In the genomic region with DNA sequence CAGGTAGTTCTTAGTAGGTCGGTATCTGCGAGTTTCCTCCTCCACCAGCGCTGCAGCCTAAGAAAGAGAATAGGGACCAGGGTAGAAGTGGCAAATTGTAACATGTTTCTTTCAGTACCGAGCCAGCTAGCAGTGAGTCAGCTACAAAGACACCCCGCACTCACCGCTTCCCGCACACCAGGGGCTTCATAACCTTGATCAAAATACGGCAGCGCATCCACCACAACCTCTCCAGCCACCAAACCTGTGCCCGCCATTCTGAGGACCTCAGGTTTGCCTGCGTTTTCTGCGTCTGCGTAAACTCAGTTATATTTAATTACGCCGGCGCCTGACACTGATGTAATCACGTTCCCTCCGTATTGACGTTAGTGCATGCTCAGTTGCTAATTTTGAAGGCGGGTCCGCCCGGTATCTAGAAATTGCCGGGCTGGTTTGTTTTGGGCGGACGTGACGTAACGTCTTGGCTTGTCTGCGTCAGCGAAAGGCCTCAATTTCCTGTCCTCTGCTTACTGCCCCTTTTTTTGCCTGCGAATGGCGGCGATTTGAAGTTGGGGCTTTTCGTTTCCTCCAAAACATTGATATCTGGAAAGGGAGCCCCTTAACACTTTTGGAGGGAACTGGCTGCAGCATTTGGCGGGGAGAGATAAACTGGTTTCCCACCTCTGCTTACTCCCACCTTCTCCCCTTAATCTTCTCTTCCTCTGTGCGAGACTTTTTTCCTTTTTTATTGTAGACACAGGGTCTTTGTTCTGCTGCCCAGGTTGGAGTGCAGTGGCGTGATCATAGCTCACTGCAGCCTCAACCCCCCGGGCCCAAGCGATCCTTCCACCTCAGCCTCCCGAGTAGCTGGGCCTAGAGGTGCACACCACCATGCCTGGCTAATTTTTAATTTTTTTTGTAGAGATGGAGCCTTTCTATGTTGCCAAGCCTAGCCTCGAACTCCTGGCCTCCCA, we compare ENCODE assay signal across 8 cellular contexts. TPM values are rescaled to one million over a fixed set of nuclear protein-coding genes. Genes with fewer than 3 reads are reported as not detected.
A peak's percentile ranks its signal among the peaks of the same experiment; 100 is the strongest.
DNase-seq lines count a peak whose midpoint lies in the region; ATAC-seq, FAIRE-seq and TF ChIP-seq lines count a peak whose summit lies in the region.

A gene (minus strand): TSS at position 281 of the 953 bp plus-strand sequence. CDS start 24 bp downstream, at position 257.

- H3K27ac ChIP-seq in pancreas (peak within 1 kb of the TSS; percentile 54 to 88 (median 72)), tibial artery (peak within 1 kb of the TSS; percentile 87 to 89)

- no peak for TF ChIP-seq CTCF in GM12865 (IDR thresholded peaks at IDR 0.05; ENCODE audit: insufficient read depth, low read depth, low read length, missing control alignments)
- TF ChIP-seq CTCF in pancreas (IDR thresholded peaks at IDR 0.05): no peak
- TF ChIP-seq CTCF in tibial artery (IDR thresholded peaks at IDR 0.05): no peak

- peaks cover 34% of the 10 kb centered on the region for H3K4me1 Mint-ChIP-seq in activated naive CD8-positive, alpha-beta T cell treated with anti-CD3 and anti-CD28 coated beads, Interleukin-2, amount 50 U/mL, for 24 hours

- 5 to 7% methylated on average over 40 of the region's 40 CpGs for WGBS in pancreas, 2 donors

- H3K27me3 ChIP-seq in pancreas (no peaks in the 10 kb centered on the region), tibial artery (no peaks in the 10 kb centered on the region)

- FAIRE-seq in pancreas (lab: Jason Lieb, UNC): peak; percentile 98

- no peaks in the 10 kb centered on the region for H3K9me3 ChIP-seq in pancreas
- H3K9me3 ChIP-seq in tibial artery: no peaks in the 10 kb centered on the region

- peak; percentile 99 for ATAC-seq in HG02763 (IDR thresholded peaks at IDR 0.05; ENCODE audit: unreplicated experiment)
- ATAC-seq in activated naive CD8-positive, alpha-beta T cell treated with anti-CD3 and anti-CD28 coated beads, Interleukin-2, amount 50 U/mL, for 24 hours: peak; percentile 99
- ATAC-seq in Right ventricle myocardium superior (ENCODE audit: poor library complexity): peak; percentile 99
- peak; percentile 98 to 100 (median 98) for ATAC-seq in pancreas

- peaks cover 18% of the 10 kb centered on the region for H3K36me3 Mint-ChIP-seq in activated naive CD8-positive, alpha-beta T cell treated with anti-CD3 and anti-CD28 coated beads, Interleukin-2, amount 50 U/mL, for 24 hours (ENCODE audit: low read depth)

- DNase-seq in GM12865 (ENCODE audit: low read depth): peak; percentile 98
- peak; percentile 91 for DNase-seq in NCI-H1417 treated with DMSO at 0.1 percent for 48 hours (lab: John Stamatoyannopoulos, UW)
- DNase-seq in SW480 (ENCODE audit: low spot score): peak; percentile 97
- DNase-seq in activated naive CD8-positive, alpha-beta T cell treated with anti-CD3 and anti-CD28 coated beads, Interleukin-2, amount 50 U/mL, for 24 hours: peak; percentile 93
- peak; percentile 98 for DNase-seq in Right ventricle myocardium superior
- DNase-seq in pancreas: peak; percentile 88 to 98 (median 96)
- peak; percentile 98 to 99 for DNase-seq in tibial artery

- peak within 1 kb of the TSS; percentile 99 for H3K4me3 Mint-ChIP-seq in activated naive CD8-positive, alpha-beta T cell treated with anti-CD3 and anti-CD28 coated beads, Interleukin-2, amount 50 U/mL, for 24 hours

- H3K9me3 Mint-ChIP-seq in activated naive CD8-positive, alpha-beta T cell treated with anti-CD3 and anti-CD28 coated beads, Interleukin-2, amount 50 U/mL, for 24 hours: no peaks in the 10 kb centered on the region

- H3K27ac Mint-ChIP-seq in activated naive CD8-positive, alpha-beta T cell treated with anti-CD3 and anti-CD28 coated beads, Interleukin-2, amount 50 U/mL, for 24 hours: peak within 1 kb of the TSS; percentile 95

- peaks cover 0 to 5% (median 0%) of the 10 kb centered on the region in 3 donors for H3K36me3 ChIP-seq in pancreas
- H3K36me3 ChIP-seq in tibial artery: peaks cover 16 to 18% (median 17%) of the 10 kb centered on the region in 3 donors

- peaks cover 2% of the 10 kb centered on the region for H3K27me3 Mint-ChIP-seq in activated naive CD8-positive, alpha-beta T cell treated with anti-CD3 and anti-CD28 coated beads, Interleukin-2, amount 50 U/mL, for 24 hours

- H3K4me1 ChIP-seq in pancreas (peaks cover 0 to 19% (median 17%) of the 10 kb centered on the region in 3 donors), tibial artery (peaks cover 0 to 36% (median 23%) of the 10 kb centered on the region in 4 donors)

- intact Hi-C loops in Right ventricle myocardium superior (cut with DNase I): no loop called here
- intact Hi-C loops in pancreas (cut with DNase I): no loop called here
- intact Hi-C loops in tibial artery (cut with DNase I; ENCODE audit: low total_unique reads): loop anchor here (2.0 kb wide), 1 partner anchor 71 kb away; a partner anchor contains a TSS

- H3K4me3 ChIP-seq in GM12865 (ENCODE audit: low read depth, low read length) (peak within 1 kb of the TSS; percentile 78), pancreas (peak within 1 kb of the TSS; percentile 18 to 73 (median 57)), tibial artery (peak within 1 kb of the TSS; percentile 65 to 78)

RNA-seq across cellular contexts. Expression of the gene that starts here (rescaled TPM):
- 27.9 TPM for total RNA-seq in Right ventricle myocardium superior
- 10 to 100 TPM; 11.7 to 17.5 (median 13.3) TPM for total RNA-seq in pancreas
- 10 to 100 TPM in 1 of 2 donors, 1 to 10 TPM in 1; 9.6 to 24.4 TPM for polyA plus RNA-seq in pancreas

Comparison
In these comparisons a context has a peak if more than half of its experiments do, and no peak if none do; other contexts are left out.
1. Peak in every context shown above with its lines: DNase-seq, ATAC-seq, H3K4me3 ChIP-seq and H3K27ac ChIP-seq.